In the genomic region with DNA sequence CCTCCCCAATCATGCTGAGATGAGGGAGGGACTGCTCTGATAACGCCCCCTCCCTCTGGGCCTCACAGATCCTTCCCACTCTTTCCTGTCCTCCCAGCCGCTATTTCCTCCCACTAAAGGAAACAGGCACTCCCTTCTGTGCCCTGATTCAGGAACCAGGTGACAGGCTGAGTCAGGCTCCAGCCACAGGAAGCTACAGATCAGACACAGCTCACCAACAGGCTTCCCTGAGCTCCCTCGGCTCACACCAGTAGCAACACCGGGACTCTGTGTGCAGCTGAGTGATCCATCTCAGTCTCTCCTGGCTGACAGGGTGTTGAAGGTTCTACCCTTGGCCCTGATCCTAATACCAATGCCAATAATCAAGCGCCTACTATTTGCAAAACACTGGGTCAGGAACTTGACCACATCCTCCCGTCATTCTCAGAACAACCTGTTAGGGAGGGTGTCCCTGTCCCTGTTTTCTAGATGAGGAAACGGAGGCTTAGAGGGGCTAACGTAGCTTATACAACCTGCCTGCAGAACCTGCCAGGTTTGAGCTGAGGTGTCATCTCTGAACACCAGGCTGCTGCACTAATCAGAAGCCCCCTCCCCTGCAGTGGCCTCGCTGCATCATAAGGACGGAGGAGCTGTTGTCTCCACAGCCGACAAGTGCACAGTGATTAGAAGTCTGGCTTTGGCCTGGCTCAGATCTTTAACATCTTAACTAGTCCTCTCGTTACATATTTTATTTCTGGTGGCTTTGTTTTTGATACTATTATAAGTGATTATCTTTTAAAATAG, we compare ENCODE assay signal across 8 cellular contexts.
DNase-seq lines count a peak whose midpoint lies in the region; ATAC-seq, FAIRE-seq and TF ChIP-seq lines count a peak whose summit lies in the region.
"Not testable (repeated sequence)": the region's sequence is repeated elsewhere in the genome, so short reads cannot be mapped to it uniquely, and the experiment has no call there.

No MANE protein-coding gene starts in this region.

- H3K9me3 Mint-ChIP-seq in CD14-positive monocyte; activated CD8-positive, alpha-beta T cell treated with anti-CD3 and anti-CD28 coated beads, Interleukin-2, amount 10 ng/mL, durations not matched to agents 7 days and 5 days (ENCODE audit: insufficient read depth): not testable (repeated sequence)

- in situ Hi-C loops in brain microvascular endothelial cell (cut with HindIII; ENCODE audit: low pct_ligation_motif_present, low sequenced_read_pairs): not testable (repeated sequence)

- not testable (repeated sequence) for H3K27ac ChIP-seq in brain microvascular endothelial cell
- H3K27ac ChIP-seq in lung (ENCODE audit: low read depth in 1 of 2, low read length in 1 of 2): peak overlapping the region; percentile 28 to 87

- not testable (repeated sequence) for H3K4me3 ChIP-seq in HFF-Myc (replicated peaks; ENCODE audit: low read depth, low read length); brain microvascular endothelial cell (ENCODE audit: low read depth, low read length); foreskin fibroblast (ENCODE audit: low read depth in 1 of 2, low read length in 2 of 2); lung

- intact Hi-C loops in CD14-positive monocyte (cut with micrococcal nuclease): not testable (repeated sequence)

- H3K36me3 Mint-ChIP-seq in CD14-positive monocyte: peaks cover 35 to 75% of the 10 kb centered on the region in 2 donors
- H3K36me3 Mint-ChIP-seq in activated CD8-positive, alpha-beta T cell treated with anti-CD3 and anti-CD28 coated beads, Interleukin-2, amount 10 ng/mL, durations not matched to agents 7 days and 5 days (ENCODE audit: low read depth): peaks cover 27% of the 10 kb centered on the region

- H3K36me3 ChIP-seq in brain microvascular endothelial cell (replicated peaks); lung (ENCODE audit: control insufficient read depth in 2 of 2, insufficient read depth in 2 of 2, low read length in 2 of 2): not testable (repeated sequence)

- not testable (repeated sequence) for H3K9me3 ChIP-seq in lung (ENCODE audit: control insufficient read depth in 2 of 2, insufficient read depth in 1 of 2, low read length in 1 of 2)

- CTCF ChIA-PET in activated CD8-positive, alpha-beta T cell treated with anti-CD3 and anti-CD28 coated beads, Interleukin-2, amount 10 ng/mL, durations not matched to agents 7 days and 5 days (lab: Charles Lee): interaction anchor here (1.1 kb wide), 1 partner anchor 16 kb away, joined by 3 read pairs; no protein-coding TSS in a partner anchor

- H3K4me3 Mint-ChIP-seq in CD14-positive monocyte: peak overlapping the region in 1 of 2 donors; percentile 30
- H3K4me3 Mint-ChIP-seq in activated CD8-positive, alpha-beta T cell treated with anti-CD3 and anti-CD28 coated beads, Interleukin-2, amount 10 ng/mL, durations not matched to agents 7 days and 5 days: peak overlapping the region; percentile 54

- peak overlapping the region in 6 of 7 donors; percentile 33 to 82 (median 60) for H3K27ac Mint-ChIP-seq in CD14-positive monocyte
- H3K27ac Mint-ChIP-seq in activated CD8-positive, alpha-beta T cell treated with anti-CD3 and anti-CD28 coated beads, Interleukin-2, amount 10 ng/mL, durations not matched to agents 7 days and 5 days: peak overlapping the region; percentile 89

- TF ChIP-seq CTCF in CD14-positive monocyte (IDR thresholded peaks at IDR 0.05); HFF-Myc (IDR thresholded peaks at IDR 0.05; ENCODE audit: low read depth, low read length, missing control alignments); brain microvascular endothelial cell (IDR thresholded peaks at IDR 0.05; ENCODE audit: low read depth, low read length, missing control alignments); foreskin fibroblast (IDR thresholded peaks at IDR 0.05; ENCODE audit: low read depth, low read length); lung (IDR thresholded peaks at IDR 0.05; ENCODE audit: control extremely low read depth, extremely low read depth): not testable (repeated sequence)

- peaks cover 28% of the 10 kb centered on the region for H3K4me1 Mint-ChIP-seq in CD14-positive monocyte
- peaks cover 44% of the 10 kb centered on the region for H3K4me1 Mint-ChIP-seq in activated CD8-positive, alpha-beta T cell treated with anti-CD3 and anti-CD28 coated beads, Interleukin-2, amount 10 ng/mL, durations not matched to agents 7 days and 5 days (ENCODE audit: low read depth)

- WGBS in lung, 2 donors: 30 to 33% methylated on average over 12 of the region's 12 CpGs

- peak; percentile 77 for FAIRE-seq in RCC 7860 (lab: Jason Lieb, UNC)

- POLR2A ChIA-PET in activated CD8-positive, alpha-beta T cell treated with anti-CD3 and anti-CD28 coated beads, Interleukin-2, amount 10 ng/mL, durations not matched to agents 7 days and 5 days (lab: Charles Lee): not testable (repeated sequence)

- peak; percentile 94 for ATAC-seq in activated CD8-positive, alpha-beta T cell treated with anti-CD3 and anti-CD28 coated beads, Interleukin-2, amount 10 ng/mL, durations not matched to agents 7 days and 5 days
- peak; percentile 65 for ATAC-seq in lung (ENCODE audit: insufficient read depth, low FRiP score)

- not testable (repeated sequence) for H3K27me3 Mint-ChIP-seq in CD14-positive monocyte (ENCODE audit: low read depth in 3 of 3); activated CD8-positive, alpha-beta T cell treated with anti-CD3 and anti-CD28 coated beads, Interleukin-2, amount 10 ng/mL, durations not matched to agents 7 days and 5 days (ENCODE audit: low read depth)

- H3K4me1 ChIP-seq in lung (ENCODE audit: control insufficient read depth in 2 of 2, insufficient read depth in 2 of 2, low read length in 2 of 2): peaks cover 0 to 14% of the 10 kb centered on the region in 2 donors

- not testable (repeated sequence) for H3K27me3 ChIP-seq in brain microvascular endothelial cell (replicated peaks); lung (ENCODE audit: control insufficient read depth, insufficient read depth)

- not testable (repeated sequence) for DNase-seq in CD14-positive monocyte (ENCODE audit: low spot score)
- DNase-seq in HFF-Myc (ENCODE audit: extremely low read depth, low read depth) (peak; percentile 27), RCC 7860 (ENCODE audit: low spot score) (peak; percentile 60), brain microvascular endothelial cell (peak; percentile 72), foreskin fibroblast (peak; percentile 67 to 82), lung (ENCODE audit: low spot score) (peak; percentile 56)
- peak; percentile 60 for DNase-seq in activated CD8-positive, alpha-beta T cell treated with anti-CD3 and anti-CD28 coated beads, Interleukin-2, amount 10 ng/mL, durations not matched to agents 7 days and 5 days
- DNase-seq in stimulated activated CD4-positive, alpha-beta T cell treated with anti-CD3 and anti-CD28 coated beads, Interleukin-15, amount 100 ng/mL, for 24 hours: peak; percentile 41
